ENCODE assay signal across 13 cellular contexts in the genomic region with DNA sequence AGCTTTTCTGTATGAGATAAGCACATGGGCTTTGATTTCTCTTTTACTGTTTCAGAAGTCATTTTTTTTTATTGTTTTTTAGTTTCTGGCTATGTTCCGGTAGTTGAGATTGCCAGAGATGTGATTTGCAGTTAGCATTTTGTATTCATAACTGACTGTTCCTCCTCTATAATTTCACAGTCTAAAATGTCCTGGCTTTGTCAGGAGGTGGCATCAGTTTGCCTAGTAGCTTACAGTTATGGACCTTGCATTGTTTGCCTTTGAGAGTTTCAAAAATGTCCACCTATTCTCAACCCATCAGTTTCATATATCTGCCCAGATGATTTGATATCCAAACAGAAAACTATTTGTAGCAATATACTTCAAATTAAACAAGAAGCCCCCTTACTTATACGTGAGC. TPM values are rescaled to one million over a fixed set of nuclear protein-coding genes. Genes with fewer than 3 reads are reported as not detected.
DNase-seq lines count a peak whose midpoint lies in the region; ATAC-seq and TF ChIP-seq lines count a peak whose summit lies in the region.
"Had no signal": no experiment of that assay in that cellular context is flagged by ENCODE, and none has a peak within 500 bp of the region (broad histone marks: within the 10 kb centered on the region; RNA-seq: fewer than 3 reads in every experiment).

No MANE protein-coding gene starts in this region.

- H3K4me1 Mint-ChIP-seq in WTC11: peaks cover 31% of the 10 kb centered on the region

- H3K4me1 ChIP-seq in ascending aorta (no peaks in the 10 kb centered on the region), left lung (no peaks in the 10 kb centered on the region), testis (no peaks in the 10 kb centered on the region)
- H3K4me1 ChIP-seq: esophagus squamous epithelium had no signal

- CTCF ChIA-PET in WTC11 (lab: Charles Lee): interaction anchor here (0.8 kb wide), 1 partner anchor 61 kb away, joined by 4 read pairs; no protein-coding TSS in a partner anchor

- no peaks in the 10 kb centered on the region for H3K27me3 Mint-ChIP-seq in WTC11 (ENCODE audit: low read depth)
- H3K27me3 Mint-ChIP-seq: activated naive CD8-positive, alpha-beta T cell had no signal

- no peaks in the 10 kb centered on the region for H3K36me3 Mint-ChIP-seq in WTC11
- H3K36me3 Mint-ChIP-seq: activated naive CD8-positive, alpha-beta T cell had no signal

- H3K36me3 ChIP-seq in ascending aorta: no peaks in the 10 kb centered on the region
- no peaks in the 10 kb centered on the region for H3K36me3 ChIP-seq in left lung
- no peaks in the 10 kb centered on the region for H3K36me3 ChIP-seq in testis (ENCODE audit: low read depth, missing control alignments)
- H3K36me3 ChIP-seq: esophagus squamous epithelium had no signal

- 45 to 84% methylated on average over 2 of the region's 2 CpGs for WGBS in testis, 2 donors

- POLR2A ChIA-PET in WTC11 (lab: Charles Lee): no interaction called here

- no peak for TF ChIP-seq POLR2A in testis (IDR thresholded peaks at IDR 0.05)

- H3K27ac Mint-ChIP-seq in WTC11: no peak overlapping the region
- H3K27ac Mint-ChIP-seq: activated naive CD8-positive, alpha-beta T cell; nephron progenitor cell had no signal

- no peak overlapping the region for H3K4me3 ChIP-seq in ascending aorta
- H3K4me3 ChIP-seq in left lung: no peak overlapping the region
- H3K4me3 ChIP-seq in testis: no peak overlapping the region
- H3K4me3 ChIP-seq: esophagus squamous epithelium had no signal

- H3K9me3 Mint-ChIP-seq in WTC11: no peaks in the 10 kb centered on the region
- H3K9me3 Mint-ChIP-seq: nephron progenitor cell had no signal

- H3K4me3 Mint-ChIP-seq in WTC11: no peak overlapping the region
- H3K4me3 Mint-ChIP-seq: activated naive CD8-positive, alpha-beta T cell; nephron progenitor cell had no signal

- intact Hi-C loops in ascending aorta (cut with DNase I) (no loop called here), left lung (cut with DNase I) (no loop called here), testis (cut with DNase I; ENCODE audit: low total_unique reads) (no loop called here)

- H3K27me3 ChIP-seq in ascending aorta (no peaks in the 10 kb centered on the region), left lung (no peaks in the 10 kb centered on the region), testis (no peaks in the 10 kb centered on the region)
- H3K27me3 ChIP-seq: esophagus squamous epithelium had no signal

- peak; percentile 51 for ATAC-seq in left lung
- ATAC-seq in HG02870 (IDR thresholded peaks at IDR 0.05; ENCODE audit: unreplicated experiment): no peak
- ATAC-seq in WTC11: no peak

- DNase-seq in HT-29 (ENCODE audit: low spot score) (peak; percentile 13), ascending aorta (ENCODE audit: low spot score in 2 of 2) (no peak), left lung (no peak), testis (no peak), D341Med (ENCODE audit: low spot score) (no peak), WTC11 (ENCODE audit: low spot score) (no peak)
- DNase-seq: esophagus squamous epithelium, NCI-H187 treated with DMSO at 0.1 percent for 48 hours, nephron progenitor cell had no signal

- TF ChIP-seq CTCF in C4-2B (conservative IDR thresholded peaks at IDR 0.05): peak; percentile 67
- TF ChIP-seq CTCF in ascending aorta (IDR thresholded peaks at IDR 0.05): peak in 2 of 3 experiments; percentile 21 to 28
- TF ChIP-seq CTCF in left lung (IDR thresholded peaks at IDR 0.05): peak in 1 of 2 donors; percentile 24
- TF ChIP-seq CTCF in testis (IDR thresholded peaks at IDR 0.05): no peak
- no peak for TF ChIP-seq CTCF in WTC11 (IDR thresholded peaks at IDR 0.05)

- no peak overlapping the region for H3K27ac ChIP-seq in C4-2B
- no peak overlapping the region for H3K27ac ChIP-seq in ascending aorta
- H3K27ac ChIP-seq in left lung: no peak overlapping the region
- no peak overlapping the region for H3K27ac ChIP-seq in testis
- H3K27ac ChIP-seq: esophagus squamous epithelium had no signal

- no peaks in the 10 kb centered on the region for H3K9me3 ChIP-seq in ascending aorta
- no peaks in the 10 kb centered on the region for H3K9me3 ChIP-seq in left lung
- no peaks in the 10 kb centered on the region for H3K9me3 ChIP-seq in testis
- H3K9me3 ChIP-seq: esophagus squamous epithelium had no signal

TF ChIP-seq in WTC11, 78 proteins besides CTCF, POLR2A, EP300 and RAD21:
- no peak for TF ChIP-seq SMAD4 (CRISPR knock-in tag; IDR thresholded peaks at IDR 0.05)
- no peak for TF ChIP-seq RORB (CRISPR knock-in tag; IDR thresholded peaks at IDR 0.05)
- no peak for TF ChIP-seq FOXK1 (CRISPR knock-in tag; IDR thresholded peaks at IDR 0.05)
- TF ChIP-seq GABPB1 (CRISPR knock-in tag; IDR thresholded peaks at IDR 0.05): no peak
- TF ChIP-seq, protein P1, sequence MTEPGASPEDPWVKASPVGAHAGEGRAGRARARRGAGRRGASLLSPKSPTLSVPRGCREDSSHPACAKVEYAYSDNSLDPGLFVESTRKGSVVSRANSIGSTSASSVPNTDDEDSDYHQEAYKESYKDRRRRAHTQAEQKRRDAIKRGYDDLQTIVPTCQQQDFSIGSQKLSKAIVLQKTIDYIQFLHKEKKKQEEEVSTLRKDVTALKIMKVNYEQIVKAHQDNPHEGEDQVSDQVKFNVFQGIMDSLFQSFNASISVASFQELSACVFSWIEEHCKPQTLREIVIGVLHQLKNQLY (CRISPR knock-in tag; IDR thresholded peaks at IDR 0.05): no peak
- TF ChIP-seq, protein P2, sequence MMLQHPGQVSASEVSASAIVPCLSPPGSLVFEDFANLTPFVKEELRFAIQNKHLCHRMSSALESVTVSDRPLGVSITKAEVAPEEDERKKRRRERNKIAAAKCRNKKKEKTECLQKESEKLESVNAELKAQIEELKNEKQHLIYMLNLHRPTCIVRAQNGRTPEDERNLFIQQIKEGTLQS (CRISPR knock-in tag; conservative IDR thresholded peaks at IDR 0.05): no peak
- TF ChIP-seq ZNF219 (CRISPR knock-in tag; IDR thresholded peaks at IDR 0.05; ENCODE audit: borderline replicate concordance): no peak
- no peak for TF ChIP-seq JAZF1 (CRISPR knock-in tag; IDR thresholded peaks at IDR 0.05)

RNA-seq across cellular contexts. Expression of a gene that starts 39.5 kb away (rescaled TPM):
- not detected in 2 replicates for total RNA-seq in HT-29 (2014; rRNA removed; shearing (Covaris generic))
- total RNA-seq in ascending aorta (34.5 TPM), left lung (10 to 100 TPM in 1 of 2 donors, 1 to 10 TPM in 1; 3.4 to 17.1 TPM), testis (under 1 TPM; 0.74 to 0.87 TPM), WTC11 (2021) (11.9 to 14.1 TPM (median 12.7 TPM) in 3 replicates)
- polyA plus RNA-seq in testis (ENCODE audit: insufficient read depth, low read depth, low replicate concordance): 0.46 TPM
- total RNA-seq: G401 had no signal

Comparison
In these comparisons a context has a peak if more than half of its experiments do, and no peak if none do; other contexts are left out.
1. CTCF ChIP-seq: peak in C4-2B (single experiment) and ascending aorta (2 of 3); none in testis (0 of 3) and WTC11 (single experiment).